In the genomic region with DNA sequence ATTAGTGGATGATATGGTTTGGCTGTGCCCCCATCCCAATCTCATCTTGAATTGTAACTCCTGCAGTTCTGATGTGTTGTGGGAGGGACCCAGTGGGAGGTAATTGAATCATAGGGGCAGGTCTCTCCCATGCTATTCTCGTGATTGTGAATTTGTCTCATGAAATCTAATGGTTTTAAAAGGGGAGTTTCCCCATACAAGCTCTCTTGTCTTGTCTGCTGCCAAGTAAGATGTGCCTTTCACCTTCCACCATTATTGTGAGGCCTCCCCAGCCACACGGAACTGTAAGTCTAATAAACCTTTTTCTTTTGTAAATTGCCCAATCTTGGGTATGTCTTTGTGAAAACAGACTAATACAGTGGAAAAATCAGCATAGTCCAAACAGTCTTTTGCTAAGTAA, we compare ENCODE assay signal across 6 cellular contexts.
"Had no signal": no experiment of that assay in that cellular context is flagged by ENCODE, and none has a peak within 500 bp of the region (broad histone marks: within the 10 kb centered on the region; RNA-seq: fewer than 3 reads in every experiment).

No MANE protein-coding gene starts in this region.

- H3K27ac ChIP-seq: HL-60 had no signal

- DNase-seq: IMR-90, KBM-7, KG1 had no signal

- H3K4me3 ChIP-seq: K562 had no signal

- ATAC-seq: HepG2, K562 had no signal
